ENCODE assay signal across 21 cellular contexts in genomic region chr3:8864570-8865350, GRCh38.
DNase-seq lines count a peak whose midpoint lies in the region; ATAC-seq and TF ChIP-seq lines count a peak whose summit lies in the region.
"Had no signal": no experiment of that assay in that cellular context is flagged by ENCODE, and none has a peak within 500 bp of the region (broad histone marks: within the 10 kb centered on the region; RNA-seq: fewer than 3 reads in every experiment).

No MANE protein-coding gene starts in this region.

- no peak overlapping the region for H3K9ac ChIP-seq in BLaER1

- H3K27me3 ChIP-seq in BLaER1 (no peaks in the 10 kb centered on the region), suprapubic skin (no peaks in the 10 kb centered on the region)
- H3K27me3 ChIP-seq: tibial artery had no signal

- H3K4me1 Mint-ChIP-seq in nephron progenitor cell = peaks cover 8% of the 10 kb centered on the region
- H3K4me1 Mint-ChIP-seq in activated CD4-positive, alpha-beta T cell treated with anti-CD3 and anti-CD28 coated beads, Interleukin-2, amount 10 ng/mL, durations not matched to agents 24 days and 14 days = no peaks in the 10 kb centered on the region
- H3K4me1 Mint-ChIP-seq: activated naive CD8-positive, alpha-beta T cell treated with anti-CD3 and anti-CD28 coated beads, Interleukin-2, amount 10 ng/mL, durations not matched to agents 7 days and 5 days had no signal

- TF ChIP-seq CTCF in NB4 (IDR thresholded peaks at IDR 0.05; ENCODE audit: low read depth, low read length) (no peak), epithelial cell of proximal tubule (conservative IDR thresholded peaks at IDR 0.05; ENCODE audit: low read depth, low read length) (peak; percentile 33), nephron progenitor cell (IDR thresholded peaks at IDR 0.05) (no peak), suprapubic skin (IDR thresholded peaks at IDR 0.05) (no peak)

- peak overlapping the region; percentile 24 for H3K27ac Mint-ChIP-seq in nephron progenitor cell
- H3K27ac Mint-ChIP-seq in activated CD4-positive, alpha-beta T cell treated with anti-CD3 and anti-CD28 coated beads, Interleukin-2, amount 10 ng/mL, durations not matched to agents 24 days and 14 days = no peak overlapping the region
- H3K27ac Mint-ChIP-seq: activated naive CD8-positive, alpha-beta T cell treated with anti-CD3 and anti-CD28 coated beads, Interleukin-2, amount 10 ng/mL, durations not matched to agents 7 days and 5 days; activated T-helper 1 cell treated with anti-CD3 and anti-CD28 coated beads, Interleukin-12 subunit alpha, Interleukin-12 subunit beta, Interleukin-2, Interleukin-4 antibody, amounts not matched to agents 30 ng/mL and 10 ng/mL and 1 ng/mL, durations not matched to agents 14 hours and 24 hours and 36 hours; CD8-positive, alpha-beta T cell had no signal

- H3K4me2 ChIP-seq in BLaER1 = peak overlapping the region; percentile 56
- H3K4me2 ChIP-seq: A549 had no signal

- H3K9me3 Mint-ChIP-seq in nephron progenitor cell = no peaks in the 10 kb centered on the region
- no peaks in the 10 kb centered on the region for H3K9me3 Mint-ChIP-seq in activated CD4-positive, alpha-beta T cell treated with anti-CD3 and anti-CD28 coated beads, Interleukin-2, amount 10 ng/mL, durations not matched to agents 24 days and 14 days
- H3K9me3 Mint-ChIP-seq: activated naive CD8-positive, alpha-beta T cell treated with anti-CD3 and anti-CD28 coated beads, Interleukin-2, amount 10 ng/mL, durations not matched to agents 7 days and 5 days; activated T-helper 1 cell treated with anti-CD3 and anti-CD28 coated beads, Interleukin-12 subunit alpha, Interleukin-12 subunit beta, Interleukin-2, Interleukin-4 antibody, amounts not matched to agents 30 ng/mL and 10 ng/mL and 1 ng/mL, durations not matched to agents 14 hours and 24 hours and 36 hours; CD8-positive, alpha-beta T cell had no signal

- H3K4me1 ChIP-seq in BLaER1 (peaks cover 37% of the 10 kb centered on the region), suprapubic skin (no peaks in the 10 kb centered on the region)
- H3K4me1 ChIP-seq: left ventricle myocardium inferior, tibial artery had no signal

- H3K4me3 Mint-ChIP-seq in nephron progenitor cell = no peak overlapping the region
- H3K4me3 Mint-ChIP-seq in activated CD4-positive, alpha-beta T cell treated with anti-CD3 and anti-CD28 coated beads, Interleukin-2, amount 10 ng/mL, durations not matched to agents 24 days and 14 days = no peak overlapping the region
- H3K4me3 Mint-ChIP-seq: activated naive CD8-positive, alpha-beta T cell treated with anti-CD3 and anti-CD28 coated beads, Interleukin-2, amount 10 ng/mL, durations not matched to agents 7 days and 5 days; activated T-helper 1 cell treated with anti-CD3 and anti-CD28 coated beads, Interleukin-12 subunit alpha, Interleukin-12 subunit beta, Interleukin-2, Interleukin-4 antibody, amounts not matched to agents 30 ng/mL and 10 ng/mL and 1 ng/mL, durations not matched to agents 14 hours and 24 hours and 36 hours; CD8-positive, alpha-beta T cell had no signal

- no peak for ATAC-seq in HG03108 (IDR thresholded peaks at IDR 0.05; ENCODE audit: unreplicated experiment)
- ATAC-seq: A549; CD8-positive, alpha-beta T cell; K562 had no signal

- DNase-seq in NB4 (ENCODE audit: low read depth) = peak; percentile 59
- no peak for DNase-seq in epithelial cell of proximal tubule (ENCODE audit: low read depth)
- DNase-seq in nephron progenitor cell = no peak
- no peak for DNase-seq in suprapubic skin (ENCODE audit: low spot score in 2 of 2)
- DNase-seq in activated CD4-positive, alpha-beta T cell treated with anti-CD3 and anti-CD28 coated beads, Interleukin-2, amount 10 ng/mL, durations not matched to agents 24 days and 14 days = no peak
- DNase-seq in DMS53 treated with DMSO at 0.1 percent for 48 hours (lab: John Stamatoyannopoulos, UW; ENCODE audit: unreplicated experiment) = no peak
- DNase-seq: activated CD4-positive, CD25-positive, alpha-beta regulatory T cell treated with anti-CD3 and anti-CD28 coated beads, Interleukin-2, amount 50 U/mL, for 72 hours; activated naive CD8-positive, alpha-beta T cell treated with anti-CD3 and anti-CD28 coated beads, Interleukin-2, amount 10 ng/mL, durations not matched to agents 7 days and 5 days; CD8-positive, alpha-beta T cell; dermis blood vessel endothelial cell; left ventricle myocardium inferior; NCI-H1092 treated with DMSO at 0.1 percent for 48 hours; OCI-M1; stimulated activated CD4-positive, alpha-beta T cell treated with anti-CD3 and anti-CD28 coated beads, Interleukin-12 subunit alpha, Interleukin-12 subunit beta, amount 100 ng/mL, for 4 hours; T1000; tibial artery had no signal

- H3K27me3 Mint-ChIP-seq in nephron progenitor cell (ENCODE audit: low read depth, poor library complexity) = no peaks in the 10 kb centered on the region
- no peaks in the 10 kb centered on the region for H3K27me3 Mint-ChIP-seq in activated CD4-positive, alpha-beta T cell treated with anti-CD3 and anti-CD28 coated beads, Interleukin-2, amount 10 ng/mL, durations not matched to agents 24 days and 14 days
- H3K27me3 Mint-ChIP-seq: activated naive CD8-positive, alpha-beta T cell treated with anti-CD3 and anti-CD28 coated beads, Interleukin-2, amount 10 ng/mL, durations not matched to agents 7 days and 5 days had no signal

- 85% methylated on average over 14 of the region's 14 CpGs for WGBS in suprapubic skin

- no peak overlapping the region for H3K27ac ChIP-seq in BLaER1
- H3K27ac ChIP-seq in suprapubic skin = no peak overlapping the region
- H3K27ac ChIP-seq: left ventricle myocardium inferior, tibial artery had no signal

- H3K36me3 ChIP-seq in BLaER1 (peaks cover 22% of the 10 kb centered on the region; the same call in 1 of the 2 replicates), suprapubic skin (no peaks in the 10 kb centered on the region)
- H3K36me3 ChIP-seq: left ventricle myocardium inferior, tibial artery had no signal

- H3K9me3 ChIP-seq in BLaER1 (no peaks in the 10 kb centered on the region), suprapubic skin (no peaks in the 10 kb centered on the region)
- H3K9me3 ChIP-seq: A549, left ventricle myocardium inferior, tibial artery had no signal

- TF ChIP-seq EP300 in suprapubic skin (IDR thresholded peaks at IDR 0.05) = no peak

- TF ChIP-seq POLR2A in NB4 (IDR thresholded peaks at IDR 0.05; ENCODE audit: extremely low read depth, insufficient read length) = no peak
- TF ChIP-seq POLR2A in suprapubic skin (IDR thresholded peaks at IDR 0.05) = no peak

- no peaks in the 10 kb centered on the region for H3K36me3 Mint-ChIP-seq in nephron progenitor cell (ENCODE audit: low read depth)
- H3K36me3 Mint-ChIP-seq in activated CD4-positive, alpha-beta T cell treated with anti-CD3 and anti-CD28 coated beads, Interleukin-2, amount 10 ng/mL, durations not matched to agents 24 days and 14 days (ENCODE audit: low read depth) = no peaks in the 10 kb centered on the region
- H3K36me3 Mint-ChIP-seq: CD8-positive, alpha-beta T cell had no signal

- H3K4me3 ChIP-seq in BLaER1 (no peak overlapping the region), NB4 (ENCODE audit: low read depth, low read length) (no peak overlapping the region), epithelial cell of proximal tubule (ENCODE audit: low read depth, low read length) (peak overlapping the region; percentile 56), suprapubic skin (no peak overlapping the region)
- H3K4me3 ChIP-seq: A549, K562, left ventricle myocardium inferior, tibial artery had no signal

- intact Hi-C loops in activated CD4-positive, alpha-beta T cell treated with anti-CD3 and anti-CD28 coated beads, Interleukin-2, amount 10 ng/mL, durations not matched to agents 24 days and 14 days (cut with micrococcal nuclease) = no loop called here

- no peaks in the 10 kb centered on the region for H4K20me1 ChIP-seq in BLaER1
